In genomic region chr10:93893646-93894515, GRCh38 we compare ENCODE assay signal across 8 cellular contexts. TPM values are rescaled to one million over a fixed set of nuclear protein-coding genes. Genes with fewer than 3 reads are reported as not detected.
DNase-seq lines count a peak whose midpoint lies in the region; ATAC-seq and TF ChIP-seq lines count a peak whose summit lies in the region.

TSS of gene SLC35G1 (plus strand) at chr10:93893978. CDS start at chr10:93894034, 56 bp downstream.

- peak within 1 kb of the TSS; percentile 83 for H3K4me3 ChIP-seq in endodermal cell (ENCODE audit: low read length)

- WGBS in endodermal cell (ENCODE audit: insufficient coverage in 1 of 2, insufficient read length in 1 of 2), 2 experiments, result 2% methylated on average over 34 to 82 of the region's 82 CpGs

- H3K27ac ChIP-seq in C4-2B (peak within 1 kb of the TSS; percentile 88), endodermal cell (ENCODE audit: low read depth, low read length) (no peak within 1 kb of the TSS)

- H3K27me3 Mint-ChIP-seq in endodermal cell (ENCODE audit: insufficient read depth), result peaks cover 42% of the 10 kb centered on the region

- ATAC-seq in HG03354 (IDR thresholded peaks at IDR 0.05; ENCODE audit: poor library complexity, severe bottlenecking, unreplicated experiment), result peak; percentile 94

- H3K36me3 Mint-ChIP-seq in endodermal cell (ENCODE audit: low read depth), result peaks cover 8% of the 10 kb centered on the region

- H3K4me1 ChIP-seq in endodermal cell (ENCODE audit: control insufficient read depth, insufficient read depth, low read length), result no peaks in the 10 kb centered on the region

- no peaks in the 10 kb centered on the region for H3K27me3 ChIP-seq in endodermal cell (ENCODE audit: control insufficient read depth, insufficient read depth, low read length, poor library complexity, severe bottlenecking)

- H3K9me3 Mint-ChIP-seq in endodermal cell, result no peaks in the 10 kb centered on the region

- peak within 1 kb of the TSS; percentile 76 for H3K4me3 Mint-ChIP-seq in endodermal cell

- peak; percentile 85 for DNase-seq in GM19238 (ENCODE audit: insufficient read length, low spot score)
- DNase-seq in NCI-H82 treated with DMSO at 0.1 percent for 48 hours (lab: John Stamatoyannopoulos, UW; ENCODE audit: unreplicated experiment), result peak; percentile 44
- DNase-seq in activated CD8-positive, alpha-beta memory T cell treated with anti-CD3 and anti-CD28 coated beads for 4 hours (ENCODE audit: low read depth in 2 of 2), result peak; percentile 45 to 52
- DNase-seq in endodermal cell, result peak; percentile 92
- peak; percentile 74 for DNase-seq in midbrain (lab: John Stamatoyannopoulos, UW)
- DNase-seq in stimulated activated CD8-positive, alpha-beta memory T cell treated with anti-CD3 and anti-CD28 coated beads, Interleukin-15, amount 100 ng/mL, for 48 hours (ENCODE audit: low read depth in 2 of 2), result peak; percentile 55 to 68

- no peaks in the 10 kb centered on the region for H3K9me3 ChIP-seq in endodermal cell (ENCODE audit: control insufficient read depth, low read length)

- peak within 1 kb of the TSS; percentile 81 for H3K27ac Mint-ChIP-seq in endodermal cell

- H3K36me3 ChIP-seq in endodermal cell (ENCODE audit: control insufficient read depth, insufficient read depth, low read length), result peaks cover 11% of the 10 kb centered on the region

- peak within 1 kb of the TSS; percentile 68 for H3K9ac ChIP-seq in endodermal cell (ENCODE audit: extremely low read depth, low read length, poor library complexity, severe bottlenecking)

- peaks cover 15% of the 10 kb centered on the region for H3K4me1 Mint-ChIP-seq in endodermal cell

- TF ChIP-seq CTCF in C4-2B (conservative IDR thresholded peaks at IDR 0.05), result no peak
- peak; percentile 10 for TF ChIP-seq CTCF in endodermal cell (conservative IDR thresholded peaks at IDR 0.05)

RNA-seq across cellular contexts. Expression of gene SLC35G1, which starts in this region (rescaled TPM):
- total RNA-seq in endodermal cell, result 10 to 100 TPM; 11.3 to 14.2 TPM
- 8.8 TPM for polyA plus RNA-seq in endodermal cell (2013, experiment 1 of 2)
- 9.0 TPM for polyA plus RNA-seq in endodermal cell (2013, experiment 2 of 2)
